ENCODE assay signal across 14 cellular contexts in the genomic region with DNA sequence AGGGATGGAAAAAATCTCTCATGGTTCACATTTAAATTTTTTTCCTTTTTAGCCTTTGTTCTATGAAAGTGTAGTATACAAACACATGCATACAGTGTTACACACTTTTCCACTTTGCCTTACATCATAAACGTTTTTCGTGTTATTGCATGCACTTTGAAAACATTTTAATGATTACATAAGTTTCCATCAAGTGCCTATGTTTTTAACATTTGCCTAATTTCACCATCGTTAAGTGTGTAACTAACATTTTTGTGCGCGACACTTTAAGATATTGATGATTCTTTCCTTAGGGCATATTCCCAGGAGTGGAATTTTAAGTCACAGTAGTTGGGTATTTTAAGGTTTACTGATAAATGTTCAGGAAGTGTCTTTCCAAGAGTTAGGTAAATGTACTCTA. TPM values are rescaled to one million over a fixed set of nuclear protein-coding genes. Genes with fewer than 3 reads are reported as not detected.
A peak's percentile ranks its signal among the peaks of the same experiment; 100 is the strongest.
DNase-seq lines count a peak whose midpoint lies in the region; ATAC-seq, FAIRE-seq and TF ChIP-seq lines count a peak whose summit lies in the region.
"Had no signal": no experiment of that assay in that cellular context is flagged by ENCODE, and none has a peak within 500 bp of the region (broad histone marks: within the 10 kb centered on the region; RNA-seq: fewer than 3 reads in every experiment).

No MANE protein-coding gene starts in this region.

- TF ChIP-seq RAD21 in GM12878 (IDR thresholded peaks at IDR 0.05; ENCODE audit: insufficient read depth, low read depth, low read length): no peak

- H4K20me1 ChIP-seq in GM12878 (ENCODE audit: control insufficient read depth, insufficient read depth): no peaks in the 10 kb centered on the region; the same call in 1 of the 2 replicates

- no peak for DNase-seq in CD14-positive monocyte (ENCODE audit: low spot score)
- DNase-seq in HFFc6: no peak
- DNase-seq in GM12878 (ENCODE audit: low read depth, low spot score): no peak
- no peak for DNase-seq in natural killer cell treated with Interleukin-12 subunit alpha and Interleukin-12 subunit beta and Interleukin-15 and Interleukin-18, amount 100 ng/mL, for 72 hours (ENCODE audit: low spot score)
- DNase-seq in NCI-H2196 (lab: John Stamatoyannopoulos, UW; ENCODE audit: unreplicated experiment): no peak
- DNase-seq in NCI-H1436 treated with DMSO at 0.1 percent for 48 hours (lab: John Stamatoyannopoulos, UW): no peak
- DNase-seq in stimulated activated CD4-positive, alpha-beta T cell treated with anti-CD3 and anti-CD28 coated beads, Interleukin-2, amount 100 ng/mL, for 48 hours: no peak
- DNase-seq: activated gamma-delta T cell, colonic mucosa, foreskin melanocyte had no signal

- no peak for FAIRE-seq in GM12878 (lab: Jason Lieb, UNC)
- FAIRE-seq: TTC549 had no signal

- ATAC-seq in GM12878 (no peak), GM21825 (IDR thresholded peaks at IDR 0.05; ENCODE audit: unreplicated experiment) (no peak)
- no peak for ATAC-seq in natural killer cell treated with Interleukin-12 subunit alpha and Interleukin-12 subunit beta and Interleukin-15 and Interleukin-18, amount 100 ng/mL, for 72 hours
- ATAC-seq: Panc1 had no signal

- intact Hi-C loops in CD14-positive monocyte (cut with micrococcal nuclease): loop anchor here (2.0 to 10.0 kb wide), 2 partner anchors 15 to 159 kb away; partner anchors contain the start of genes MMS19 (in 1 of the 2) and UBTD1 (in 1 of the 2)
- intact Hi-C loops in GM12878 (cut with micrococcal nuclease; ENCODE audit: unreplicated experiment): no loop called here

- no peaks in the 10 kb centered on the region for H3K9me3 ChIP-seq in GM12878 (replicated peaks; ENCODE audit: control insufficient read depth, insufficient read depth, low read length)
- H3K9me3 ChIP-seq: colonic mucosa, right atrium auricular region had no signal

- H3K36me3 Mint-ChIP-seq in CD14-positive monocyte: peaks cover 22 to 26% of the 10 kb centered on the region in 2 donors
- no peaks in the 10 kb centered on the region for H3K36me3 Mint-ChIP-seq in HFFc6 (ENCODE audit: low read depth)
- no peaks in the 10 kb centered on the region for H3K36me3 Mint-ChIP-seq in natural killer cell treated with Interleukin-12 subunit alpha and Interleukin-12 subunit beta and Interleukin-15 and Interleukin-18, amount 100 ng/mL, for 72 hours

- H3K27ac ChIP-seq in GM12878 (ENCODE audit: control insufficient read depth, insufficient read depth): no peak overlapping the region

- no peak overlapping the region for H3K9ac ChIP-seq in GM12878 (ENCODE audit: control insufficient read depth, insufficient read depth, low read length)

- WGBS in GM12878 (ENCODE audit: insufficient coverage, insufficient replicate concordance, low lambda C conversion rate, missing lambda C conversion rate): 43% methylated on average over 5 of the region's 5 CpGs

- CTCF ChIA-PET in GM12878 (lab: Yijun Ruan, JAX): no interaction called here

- H3K4me1 Mint-ChIP-seq in CD14-positive monocyte: peaks cover 52% of the 10 kb centered on the region
- peaks cover 40% of the 10 kb centered on the region for H3K4me1 Mint-ChIP-seq in HFFc6 (ENCODE audit: low read depth)
- peaks cover 23 to 27% of the 10 kb centered on the region in 2 donors for H3K4me1 Mint-ChIP-seq in natural killer cell treated with Interleukin-12 subunit alpha and Interleukin-12 subunit beta and Interleukin-15 and Interleukin-18, amount 100 ng/mL, for 72 hours (ENCODE audit: low read depth in 2 of 2)

- H3K27ac Mint-ChIP-seq in CD14-positive monocyte: peak overlapping the region; percentile 79 to 91 (median 85)
- no peak overlapping the region for H3K27ac Mint-ChIP-seq in HFFc6
- no peak overlapping the region for H3K27ac Mint-ChIP-seq in natural killer cell treated with Interleukin-12 subunit alpha and Interleukin-12 subunit beta and Interleukin-15 and Interleukin-18, amount 100 ng/mL, for 72 hours

- H3K27me3 ChIP-seq in GM12878 (replicated peaks in 1 of 2; ENCODE audit: control insufficient read depth in 2 of 2, insufficient read depth in 2 of 2, low read length in 1 of 2): peaks cover 0 to 9% of the 10 kb centered on the region in 2 experiments; a peak in 1 of 4 replicates
- H3K27me3 ChIP-seq: colonic mucosa, right atrium auricular region had no signal

- peaks cover 0 to 3% (median 2%) of the 10 kb centered on the region in 7 donors for H3K9me3 Mint-ChIP-seq in CD14-positive monocyte
- no peaks in the 10 kb centered on the region for H3K9me3 Mint-ChIP-seq in HFFc6
- H3K9me3 Mint-ChIP-seq in natural killer cell treated with Interleukin-12 subunit alpha and Interleukin-12 subunit beta and Interleukin-15 and Interleukin-18, amount 100 ng/mL, for 72 hours: no peaks in the 10 kb centered on the region

- H3K4me1 ChIP-seq in GM12878 (ENCODE audit: control insufficient read depth, insufficient read depth, low read length): no peaks in the 10 kb centered on the region

- no peaks in the 10 kb centered on the region for H3K36me3 ChIP-seq in GM12878 (ENCODE audit: control insufficient read depth in 2 of 2, insufficient read depth in 2 of 2, low read length in 1 of 2)
- H3K36me3 ChIP-seq: colonic mucosa, right atrium auricular region had no signal

- BruUV-seq in GM12878 (replicated peaks; lab: Mats Ljungman, UMichigan): no TSS peak

- H2AFZ ChIP-seq in GM12878 (ENCODE audit: control insufficient read depth, low read depth, low read length): no peak overlapping the region

- peaks cover 0 to 2% (median 0%) of the 10 kb centered on the region in 3 donors for H3K27me3 Mint-ChIP-seq in CD14-positive monocyte (ENCODE audit: low read depth in 3 of 3)
- peaks cover 18% of the 10 kb centered on the region for H3K27me3 Mint-ChIP-seq in HFFc6 (ENCODE audit: insufficient read depth)
- no peaks in the 10 kb centered on the region for H3K27me3 Mint-ChIP-seq in natural killer cell treated with Interleukin-12 subunit alpha and Interleukin-12 subunit beta and Interleukin-15 and Interleukin-18, amount 100 ng/mL, for 72 hours

- H3K4me3 Mint-ChIP-seq in CD14-positive monocyte (peak overlapping the region; percentile 62 to 70), HFFc6 (0 out of 2 replicates have a peak overlapping the region, but pooled peaks have one; percentile 24)
- H3K4me3 Mint-ChIP-seq in natural killer cell treated with Interleukin-12 subunit alpha and Interleukin-12 subunit beta and Interleukin-15 and Interleukin-18, amount 100 ng/mL, for 72 hours: peak overlapping the region; percentile 60

- RAD21 ChIA-PET in GM12878 (lab: Charles Lee; ENCODE audit: unreplicated experiment): no interaction called here

- no peak overlapping the region for H3K4me2 ChIP-seq in GM12878 (ENCODE audit: control insufficient read depth, insufficient read depth)

- no peak for TF ChIP-seq EP300 in GM12878 (IDR thresholded peaks at IDR 0.05; ENCODE audit: borderline replicate concordance in 1 of 2, control insufficient read depth in 1 of 2, low read depth in 2 of 2, low read length in 2 of 2)

- H3K4me3 ChIP-seq in GM12878: no peak overlapping the region

- no peak for TF ChIP-seq POLR2A in GM12878 (IDR thresholded peaks at IDR 0.05; ENCODE audit: low read depth, low read length)

- in situ Hi-C loops in GM12878 (cut with MboI): no loop called here

- SMC1A ChIA-PET in GM12878 (lab: Charles Lee; ENCODE audit: uncharacterized antibody, unreplicated experiment): no interaction called here

- POLR2A ChIA-PET in GM12878 (lab: Charles Lee): no interaction called here

- no peaks in the 10 kb centered on the region for H3K79me2 ChIP-seq in GM12878 (ENCODE audit: control insufficient read depth, insufficient read depth, low read length)

- TF ChIP-seq CTCF in CD14-positive monocyte (IDR thresholded peaks at IDR 0.05) (no peak), HFFc6 (IDR thresholded peaks at IDR 0.05) (no peak), GM12878 (IDR thresholded peaks at IDR 0.05 in 2 of 3, conservative IDR thresholded peaks at IDR 0.05 in 1 of 3; ENCODE audit: control insufficient read depth in 2 of 3, extremely low read depth in 1 of 3, insufficient read depth in 1 of 3, low read depth in 3 of 3, low read length in 3 of 3) (no peak)

RNA-seq across cellular contexts. Expression of gene FRAT2, which starts 1.5 kb away (rescaled TPM):
- polyA plus RNA-seq in CD14-positive monocyte (10 to 100 TPM; 29.4 to 62.4 TPM), GM12878 (2011; rRNA removed) (3.9 and 4.4 TPM in 2 replicates), GM12878 (2014; fragmentation: Illumina TruSeq; extraction: Trizol) (2.9 and 3.8 TPM in 2 replicates), GM12878 (2014; fragmentation: Nextera tagmentation; extraction: Ambion mirVana) (1 to 10 TPM in 1 of 2 experiments, under 1 TPM in 1; 0.69 to 1.8 TPM), GM12878 (2014; rRNA removed) (4.4 and 5.0 TPM in 2 replicates), GM12878 (2016; fragmentation: Nextera tagmentation; extraction: Ambion mirVana) (1 to 10 TPM; 1.3 to 2.2 TPM)
- total RNA-seq in HFFc6 (2021; fragmentation: NEBNext Ultra II Directional; extraction: Animal tissue kit (Norgen Biotek cat#: 25700)): 1 to 10 TPM; 2.2 to 2.9 (median 2.6) TPM
- 5.0 TPM in 2 replicates for total RNA-seq in GM12878 (2013; cell fraction: nucleolus; rRNA removed)
- total RNA-seq in GM12878 (2014; rRNA removed) (5.0 and 5.9 TPM in 2 replicates), GM12878 (2014; rRNA removed; fragmentation: Illumina TruSeq; extraction: Trizol) (3.5 and 4.1 TPM in 2 replicates), GM12878 (2021) (5.2 and 5.6 TPM in 2 replicates)
- 1.2 TPM for polyA plus RNA-seq in GM12878 (2011; ENCODE audit: low read depth)
- 4.3 and 4.4 TPM in 2 replicates for polyA plus RNA-seq in GM12878 (2011; cell fraction: cytosol; rRNA removed)
- 2.6 and 4.1 TPM in 2 replicates for polyA plus RNA-seq in GM12878 (2011; cell fraction: nucleus; rRNA removed)
- 2.5 TPM in 2 replicates for polyA plus RNA-seq in GM12878 (2012)
- 1.8 and 2.6 TPM in 2 replicates for polyA minus RNA-seq in GM12878 (2011; rRNA and poly(A)+ RNA removed)
- polyA minus RNA-seq in GM12878 (2011; cell fraction: cytosol; rRNA and poly(A)+ RNA removed): 2.0 TPM in 2 replicates
- 1.7 and 3.3 TPM in 2 replicates for polyA minus RNA-seq in GM12878 (2011; cell fraction: nucleus; rRNA and poly(A)+ RNA removed)
- total RNA-seq in natural killer cell treated with Interleukin-12 subunit alpha and Interleukin-12 subunit beta and Interleukin-15 and Interleukin-18, amount 100 ng/mL, for 72 hours: 1 to 10 TPM; 7.1 to 8.7 TPM

RNA-seq across cellular contexts. Expression of gene FRAT1, which starts 16.9 kb away (rescaled TPM):
- 10 to 100 TPM; 17.0 to 34.4 TPM for polyA plus RNA-seq in CD14-positive monocyte
- total RNA-seq in HFFc6 (2021; fragmentation: NEBNext Ultra II Directional; extraction: Animal tissue kit (Norgen Biotek cat#: 25700)): 1 to 10 TPM in 4 of 6 experiments, under 1 TPM in 2; 0.82 to 1.3 (median 1.1) TPM
- total RNA-seq in GM12878 (2013; cell fraction: nucleolus; rRNA removed): 0.94 and 1.3 TPM in 2 replicates
- 0.44 and 0.73 TPM in 2 replicates for total RNA-seq in GM12878 (2014; rRNA removed)
- 0.28 and 0.36 TPM in 2 replicates for total RNA-seq in GM12878 (2014; rRNA removed; fragmentation: Illumina TruSeq; extraction: Trizol)
- 0.56 and 0.67 TPM in 2 replicates for total RNA-seq in GM12878 (2021)
- not detected for polyA plus RNA-seq in GM12878 (2011; ENCODE audit: low read depth)
- 0.19 and 0.20 TPM in 2 replicates for polyA plus RNA-seq in GM12878 (2011; rRNA removed)
- polyA plus RNA-seq in GM12878 (2011; cell fraction: cytosol; rRNA removed): 0.20 and 0.21 TPM in 2 replicates
- 0.30 and 0.32 TPM in 2 replicates for polyA plus RNA-seq in GM12878 (2011; cell fraction: nucleus; rRNA removed)
- polyA plus RNA-seq in GM12878 (2012): 0.62 and 0.70 TPM in 2 replicates
- 0.13 TPM in 1 of 2 replicates, not detected in the other for polyA plus RNA-seq in GM12878 (2014; fragmentation: Illumina TruSeq; extraction: Trizol)
- under 1 TPM; 0.07 to 0.08 TPM for polyA plus RNA-seq in GM12878 (2014; fragmentation: Nextera tagmentation; extraction: Ambion mirVana)
- 0.19 and 0.65 TPM in 2 replicates for polyA plus RNA-seq in GM12878 (2014; rRNA removed)
- polyA plus RNA-seq in GM12878 (2016; fragmentation: Nextera tagmentation; extraction: Ambion mirVana): under 1 TPM; 0.11 to 0.32 TPM
- 0.22 and 0.31 TPM in 2 replicates for polyA minus RNA-seq in GM12878 (2011; rRNA and poly(A)+ RNA removed)
- polyA minus RNA-seq in GM12878 (2011; cell fraction: cytosol; rRNA and poly(A)+ RNA removed): 0.40 and 0.62 TPM in 2 replicates
- polyA minus RNA-seq in GM12878 (2011; cell fraction: nucleus; rRNA and poly(A)+ RNA removed): 0.48 and 1.1 TPM in 2 replicates
- 1 to 10 TPM; 2.4 to 3.0 TPM for total RNA-seq in natural killer cell treated with Interleukin-12 subunit alpha and Interleukin-12 subunit beta and Interleukin-15 and Interleukin-18, amount 100 ng/mL, for 72 hours

RNA-seq across cellular contexts. Expression of gene ARHGAP19, which starts 43.6 kb away (rescaled TPM):
- 10 to 100 TPM in 1 of 2 donors, 1 to 10 TPM in 1; 8.3 to 10.6 TPM for polyA plus RNA-seq in CD14-positive monocyte
- total RNA-seq in HFFc6 (2021; fragmentation: NEBNext Ultra II Directional; extraction: Animal tissue kit (Norgen Biotek cat#: 25700)): 10 to 100 TPM in 3 of 6 experiments, 1 to 10 TPM in 3; 5.2 to 12.3 (median 10.2) TPM
- 27.1 and 29.8 TPM in 2 replicates for total RNA-seq in GM12878 (2013; cell fraction: nucleolus; rRNA removed)
- total RNA-seq in GM12878 (2014; rRNA removed): 19.6 and 23.9 TPM in 2 replicates
- total RNA-seq in GM12878 (2014; rRNA removed; fragmentation: Illumina TruSeq; extraction: Trizol): 29.0 and 29.8 TPM in 2 replicates
- 30.8 and 32.2 TPM in 2 replicates for total RNA-seq in GM12878 (2021)
- polyA plus RNA-seq in GM12878 (2011; ENCODE audit: low read depth): 13.1 TPM
- polyA plus RNA-seq in GM12878 (2011; rRNA removed): 40.7 and 53.1 TPM in 2 replicates
- polyA plus RNA-seq in GM12878 (2011; cell fraction: cytosol; rRNA removed): 17.5 and 23.3 TPM in 2 replicates
- polyA plus RNA-seq in GM12878 (2011; cell fraction: nucleus; rRNA removed): 23.6 and 24.4 TPM in 2 replicates
- polyA plus RNA-seq in GM12878 (2012): 17.2 and 19.6 TPM in 2 replicates
- 31.7 and 39.4 TPM in 2 replicates for polyA plus RNA-seq in GM12878 (2014; fragmentation: Illumina TruSeq; extraction: Trizol)
- 10 to 100 TPM; 13.3 to 16.1 TPM for polyA plus RNA-seq in GM12878 (2014; fragmentation: Nextera tagmentation; extraction: Ambion mirVana)
- 18.3 and 21.8 TPM in 2 replicates for polyA plus RNA-seq in GM12878 (2014; rRNA removed)
- 10 to 100 TPM; 22.3 to 22.9 TPM for polyA plus RNA-seq in GM12878 (2016; fragmentation: Nextera tagmentation; extraction: Ambion mirVana)
- polyA minus RNA-seq in GM12878 (2011; rRNA and poly(A)+ RNA removed): 26.5 and 29.2 TPM in 2 replicates
- polyA minus RNA-seq in GM12878 (2011; cell fraction: cytosol; rRNA and poly(A)+ RNA removed): 9.6 and 11.1 TPM in 2 replicates
- 9.1 and 9.9 TPM in 2 replicates for polyA minus RNA-seq in GM12878 (2011; cell fraction: nucleus; rRNA and poly(A)+ RNA removed)
- 10 to 100 TPM; 38.2 to 40.2 TPM for total RNA-seq in natural killer cell treated with Interleukin-12 subunit alpha and Interleukin-12 subunit beta and Interleukin-15 and Interleukin-18, amount 100 ng/mL, for 72 hours

Comparison
In these comparisons a context has a peak if more than half of its experiments do, and no peak if none do; other contexts are left out.
1. H3K27ac Mint-ChIP-seq: peak in CD14-positive monocyte (7 of 7); none in HFFc6 (single experiment) and natural killer cell treated with Interleukin-12 subunit alpha and Interleukin-12 subunit beta and Interleukin-15 and Interleukin-18, amount 100 ng/mL, for 72 hours (0 of 2).
2. Peak in every context shown above with its lines, with median percentiles within 50 percentile points of each other: H3K4me3 Mint-ChIP-seq.